Comparison of ENCODE assay signal across 10 cellular contexts in the genomic region with DNA sequence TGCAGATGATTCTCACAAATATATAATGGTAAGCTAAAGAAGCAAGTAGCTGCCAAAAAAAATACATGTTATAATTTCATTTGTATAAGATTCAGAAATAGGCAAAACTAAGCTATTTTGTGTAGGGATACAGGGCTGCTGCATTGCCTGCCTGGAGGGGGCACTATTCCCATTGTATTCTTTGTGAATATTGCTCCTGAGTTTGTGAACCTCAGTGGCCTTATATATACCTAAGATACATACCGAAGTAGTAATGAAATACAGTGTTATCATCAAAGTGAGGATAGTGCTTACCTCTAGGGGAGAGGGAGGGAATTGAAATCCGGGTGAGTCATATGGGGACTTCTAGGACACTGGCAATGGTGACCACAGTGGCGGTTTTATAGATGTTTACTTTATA.
DNase-seq lines count a peak whose midpoint lies in the region; ATAC-seq and TF ChIP-seq lines count a peak whose summit lies in the region.
"Had no signal": no experiment of that assay in that cellular context is flagged by ENCODE, and none has a peak within 500 bp of the region (broad histone marks: within the 10 kb centered on the region; RNA-seq: fewer than 3 reads in every experiment).

No MANE protein-coding gene starts in this region.

- CTCF ChIA-PET in AG04449 (lab: Yijun Ruan, JAX) (interaction anchor here (0.7 to 1.6 kb wide), 10 partner anchors 9 to 142 kb away, joined by 3 to 5 read pairs (median 4); no protein-coding TSS in a partner anchor), RWPE1 (lab: Yijun Ruan, JAX) (interaction anchor here (0.6 to 1.0 kb wide), 2 partner anchors 16 to 77 kb away, joined by 3 read pairs; no protein-coding TSS in a partner anchor)

- POLR2A ChIA-PET in AG04449 (lab: Yijun Ruan, JAX), result no interaction called here
- POLR2A ChIA-PET in RWPE1 (lab: Yijun Ruan, JAX; ENCODE audit: low non-redundant PET), result no interaction called here

- ATAC-seq in GM18873 (IDR thresholded peaks at IDR 0.05; ENCODE audit: low FRiP score, unreplicated experiment) (no peak), HG03469 (IDR thresholded peaks at IDR 0.05; ENCODE audit: unreplicated experiment) (no peak), HG03342 (IDR thresholded peaks at IDR 0.05; ENCODE audit: unreplicated experiment) (no peak)
- ATAC-seq: activated CD8-positive, alpha-beta memory T cell treated with anti-CD3 and anti-CD28 coated beads, Interleukin-2, amount 10 ng/mL, durations not matched to agents 7 days and 5 days had no signal

- peak; percentile 33 for TF ChIP-seq CTCF in AG04449 (IDR thresholded peaks at IDR 0.05; ENCODE audit: insufficient read depth, low read length, missing control alignments)
- peak; percentile 32; the same call in 2 of the 3 replicates for TF ChIP-seq CTCF in GM12872 (IDR thresholded peaks at IDR 0.05; ENCODE audit: insufficient read depth, low read depth, low read length)
- TF ChIP-seq CTCF in RWPE1 (conservative IDR thresholded peaks at IDR 0.05; ENCODE audit: low read depth), result peak; percentile 26; the same call in 1 of the 2 replicates
- peak; percentile 49 for TF ChIP-seq CTCF in foreskin fibroblast (IDR thresholded peaks at IDR 0.05; ENCODE audit: low read depth, low read length)

- no peak overlapping the region for H3K27ac ChIP-seq in RWPE1
- H3K27ac ChIP-seq: ovary had no signal

- DNase-seq in AG04449 (ENCODE audit: low read depth, low spot score), result no peak
- DNase-seq in RWPE1 (ENCODE audit: low spot score), result no peak
- peak in 1 of 2 donors; percentile 31 for DNase-seq in foreskin fibroblast
- DNase-seq in MV-4-11 (lab: John Stamatoyannopoulos, UW), result no peak
- DNase-seq: activated CD8-positive, alpha-beta memory T cell treated with anti-CD3 and anti-CD28 coated beads, Interleukin-2, amount 10 ng/mL, durations not matched to agents 7 days and 5 days; ovary had no signal

- H3K4me3 ChIP-seq in AG04449 (ENCODE audit: low read depth, low read length), result no peak overlapping the region
- no peak overlapping the region for H3K4me3 ChIP-seq in foreskin fibroblast (ENCODE audit: low read depth in 1 of 2, low read length in 2 of 2)
- H3K4me3 ChIP-seq: ovary had no signal
